ENCODE assay signal across 19 cellular contexts in the genomic region with DNA sequence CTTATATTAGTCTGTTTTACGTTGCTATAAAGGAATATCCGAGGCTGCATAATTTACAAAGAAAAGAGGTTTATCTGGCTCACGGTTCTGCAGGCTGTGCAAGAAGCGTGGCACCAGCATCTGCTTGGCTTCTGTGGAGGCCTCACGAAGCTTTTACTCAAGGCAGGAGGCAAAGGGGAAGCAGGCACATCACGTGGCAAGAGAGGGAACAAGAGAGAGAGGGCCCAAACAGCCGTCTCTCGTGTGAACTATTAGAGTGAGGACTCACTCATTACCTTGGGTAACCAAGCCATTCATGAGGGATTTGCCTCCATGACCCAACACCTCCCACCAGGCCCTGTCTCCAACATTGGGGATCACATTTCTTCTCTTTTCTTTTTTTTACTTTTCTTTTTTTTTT. TPM values are rescaled to one million over a fixed set of nuclear protein-coding genes. Genes with fewer than 3 reads are reported as not detected.
DNase-seq lines count a peak whose midpoint lies in the region; ATAC-seq and TF ChIP-seq lines count a peak whose summit lies in the region.
"Had no signal": no experiment of that assay in that cellular context is flagged by ENCODE, and none has a peak within 500 bp of the region (broad histone marks: within the 10 kb centered on the region; RNA-seq: fewer than 3 reads in every experiment).

No MANE protein-coding gene starts in this region.

- no peaks in the 10 kb centered on the region for H3F3A ChIP-seq in GM23338 (replicated peaks; ENCODE audit: low read depth)

- H3K4me2 ChIP-seq in BLaER1 treated with 17β-estradiol and CSF1 and Interleukin-3, amounts not matched to agents 10 nM and 100 nM: peak overlapping the region; percentile 2 to 72 (median 24); a peak in 13 of 22 replicates
- H3K4me2 ChIP-seq in GM23338: no peak overlapping the region

- H3K36me3 ChIP-seq in BLaER1 treated with 17β-estradiol and CSF1 and Interleukin-3, amounts not matched to agents 10 nM and 100 nM: no peaks in the 10 kb centered on the region
- H3K36me3 ChIP-seq in GM23338 (ENCODE audit: insufficient read depth): no peaks in the 10 kb centered on the region
- H3K36me3 ChIP-seq: left ventricle myocardium inferior, SJCRH30 had no signal

- DNase-seq in KBM-7 (peak; percentile 69), SKM-1 treated with dmso at 0.1 percent for 144 hours (lab: John Stamatoyannopoulos, UW; ENCODE audit: unreplicated experiment) (peak; percentile 76), medulla oblongata (ENCODE audit: extremely low spot score) (peak; percentile 76), SW480 (ENCODE audit: low spot score) (no peak), GM23338 (ENCODE audit: low spot score) (no peak), NCI-H1417 treated with DMSO at 0.1 percent for 48 hours (lab: John Stamatoyannopoulos, UW) (no peak)
- DNase-seq: activated CD8-positive, alpha-beta T cell treated with anti-CD3 and anti-CD28 coated beads for 36 hours; activated naive CD8-positive, alpha-beta T cell treated with anti-CD3 and anti-CD28 coated beads for 36 hours; body of pancreas; COR-L47; cortex of kidney; GOT3; left ventricle myocardium inferior; NCI-H1436 treated with DMSO at 0.1 percent for 48 hours; NCI-H226; SJCRH30 had no signal

- H3K27me3 ChIP-seq in BLaER1 treated with 17β-estradiol and CSF1 and Interleukin-3, amounts not matched to agents 10 nM and 100 nM: no peaks in the 10 kb centered on the region
- H3K27me3 ChIP-seq in GM23338 (ENCODE audit: insufficient read depth): no peaks in the 10 kb centered on the region
- H3K27me3 ChIP-seq: body of pancreas, SJCRH30 had no signal

- no peaks in the 10 kb centered on the region for H3K36me3 Mint-ChIP-seq in GM23338 (ENCODE audit: low read depth)
- H3K36me3 Mint-ChIP-seq: activated naive CD8-positive, alpha-beta T cell treated with anti-CD3 and anti-CD28 coated beads for 36 hours had no signal

- no peak overlapping the region for H3K27ac Mint-ChIP-seq in GM23338
- H3K27ac Mint-ChIP-seq: activated CD8-positive, alpha-beta T cell treated with anti-CD3 and anti-CD28 coated beads for 36 hours; activated naive CD8-positive, alpha-beta T cell treated with anti-CD3 and anti-CD28 coated beads for 36 hours had no signal

- H3K9me3 ChIP-seq in BLaER1 treated with 17β-estradiol and CSF1 and Interleukin-3, amounts not matched to agents 10 nM and 100 nM (replicated peaks in 1 of 11): no peaks in the 10 kb centered on the region
- H3K9me3 ChIP-seq: body of pancreas, left ventricle myocardium inferior, SJCRH30 had no signal

- H3K4me3 ChIP-seq in BLaER1 treated with 17β-estradiol and CSF1 and Interleukin-3, amounts not matched to agents 10 nM and 100 nM: no peak overlapping the region
- H3K4me3 ChIP-seq in GM23338: no peak overlapping the region
- H3K4me3 ChIP-seq: body of pancreas, left ventricle myocardium inferior, SJCRH30 had no signal

- peaks cover 0 to 42% (median 13%) of the 10 kb centered on the region in 10 experiments; a peak in 15 of 20 replicates for H3K4me1 ChIP-seq in BLaER1 treated with 17β-estradiol and CSF1 and Interleukin-3, amounts not matched to agents 10 nM and 100 nM
- H3K4me1 ChIP-seq in GM23338 (ENCODE audit: insufficient read depth): no peaks in the 10 kb centered on the region
- H3K4me1 ChIP-seq: parathyroid adenoma had no signal

- H3K4me3 Mint-ChIP-seq in GM23338: no peak overlapping the region
- H3K4me3 Mint-ChIP-seq: activated CD8-positive, alpha-beta T cell treated with anti-CD3 and anti-CD28 coated beads for 36 hours; activated naive CD8-positive, alpha-beta T cell treated with anti-CD3 and anti-CD28 coated beads for 36 hours had no signal

- H3K4me1 Mint-ChIP-seq in GM23338: peaks cover 7% of the 10 kb centered on the region; the same call in 2 of the 3 replicates

- peak overlapping the region in 1 of 11 experiments; percentile 8; a peak in 1 of 22 replicates for H3K9ac ChIP-seq in BLaER1 treated with 17β-estradiol and CSF1 and Interleukin-3, amounts not matched to agents 10 nM and 100 nM
- H3K9ac ChIP-seq: parathyroid adenoma had no signal

- no peak overlapping the region for H2AFZ ChIP-seq in GM23338
- H2AFZ ChIP-seq: parathyroid adenoma had no signal

- no peaks in the 10 kb centered on the region for H4K20me1 ChIP-seq in BLaER1 treated with 17β-estradiol and CSF1 and Interleukin-3, amounts not matched to agents 10 nM and 100 nM
- no peaks in the 10 kb centered on the region for H4K20me1 ChIP-seq in GM23338 (replicated peaks; ENCODE audit: insufficient read depth)

- in situ Hi-C loops in KBM-7 (cut with MboI; ENCODE audit: low pct_unique_long_range_greater_than_20kb, low sequenced_read_pairs): no loop called here

- no peaks in the 10 kb centered on the region for H3K79me2 ChIP-seq in GM23338 (replicated peaks; ENCODE audit: insufficient read depth)
- H3K79me2 ChIP-seq: parathyroid adenoma had no signal

- H3K9me2 ChIP-seq in GM23338 (ENCODE audit: insufficient read depth): no peaks in the 10 kb centered on the region

- peaks cover 5% of the 10 kb centered on the region for H3K27me3 Mint-ChIP-seq in GM23338 (ENCODE audit: insufficient read depth, low read depth, poor library complexity)
- H3K27me3 Mint-ChIP-seq: activated CD8-positive, alpha-beta T cell treated with anti-CD3 and anti-CD28 coated beads for 36 hours; activated naive CD8-positive, alpha-beta T cell treated with anti-CD3 and anti-CD28 coated beads for 36 hours had no signal

- H3K27ac ChIP-seq in BLaER1 treated with 17β-estradiol and CSF1 and Interleukin-3, amounts not matched to agents 10 nM and 100 nM: peak overlapping the region in 2 of 11 experiments; percentile 1 to 2; a peak in 2 of 22 replicates
- no peak overlapping the region for H3K27ac ChIP-seq in GM23338 (ENCODE audit: low read depth)
- H3K27ac ChIP-seq: body of pancreas, left ventricle myocardium inferior, parathyroid adenoma, SJCRH30 had no signal

- H3K9me3 Mint-ChIP-seq in GM23338: no peaks in the 10 kb centered on the region; the same call in 2 of the 3 replicates
- H3K9me3 Mint-ChIP-seq: activated CD8-positive, alpha-beta T cell treated with anti-CD3 and anti-CD28 coated beads for 36 hours; activated naive CD8-positive, alpha-beta T cell treated with anti-CD3 and anti-CD28 coated beads for 36 hours had no signal

- ATAC-seq in GM23338 (no peak), HG02678 (IDR thresholded peaks at IDR 0.05; ENCODE audit: unreplicated experiment) (no peak)
- ATAC-seq: activated CD8-positive, alpha-beta T cell treated with anti-CD3 and anti-CD28 coated beads for 36 hours; body of pancreas had no signal

- TF ChIP-seq CTCF in GM23338 (conservative IDR thresholded peaks at IDR 0.05; ENCODE audit: low read depth in 2 of 2): no peak

TF ChIP-seq in GM23338, 12 proteins besides CTCF, POLR2A, EP300 and RAD21 (continues in another document):
- no peak for TF ChIP-seq CREB1 (CRISPR knock-in tag; IDR thresholded peaks at IDR 0.05; ENCODE audit: low read depth)
- TF ChIP-seq ZNF114 (CRISPR knock-in tag; IDR thresholded peaks at IDR 0.05): no peak
- TF ChIP-seq EZH2phosphoT487 (IDR thresholded peaks at IDR 0.05; ENCODE audit: unreplicated experiment): no peak
- TF ChIP-seq EZH2 (IDR thresholded peaks at IDR 0.05; ENCODE audit: low read depth, unreplicated experiment): no peak
- no peak for TF ChIP-seq POLR2AphosphoS5 (IDR thresholded peaks at IDR 0.05; ENCODE audit: low read depth)

RNA-seq across cellular contexts. Expression of a gene that starts 7.5 kb away (rescaled TPM):
- total RNA-seq in GM23338 (2014; rRNA removed; shearing (Covaris generic)): 103 and 117 TPM in 2 replicates
- 32.2 TPM in 2 replicates for polyA plus RNA-seq in GM23338 (2016; fragmentation: Nextera tagmentation; extraction: Ambion mirVana)

RNA-seq across cellular contexts. Expression of a gene that starts 49.3 kb away (rescaled TPM):
- 118 and 129 TPM in 2 replicates for total RNA-seq in GM23338 (2014; rRNA removed; shearing (Covaris generic))
- polyA plus RNA-seq in GM23338 (2016; fragmentation: Nextera tagmentation; extraction: Ambion mirVana): 5.9 TPM in 2 replicates

Comparison
In these comparisons a context has a peak if more than half of its experiments do, and no peak if none do; other contexts are left out.
1. DNase-seq: peak in KBM-7 (single experiment), SKM-1 treated with dmso at 0.1 percent for 144 hours (single experiment) and medulla oblongata (single experiment); none in SW480 (single experiment), GM23338 (single experiment) and NCI-H1417 treated with DMSO at 0.1 percent for 48 hours (single experiment).